In the genomic region with DNA sequence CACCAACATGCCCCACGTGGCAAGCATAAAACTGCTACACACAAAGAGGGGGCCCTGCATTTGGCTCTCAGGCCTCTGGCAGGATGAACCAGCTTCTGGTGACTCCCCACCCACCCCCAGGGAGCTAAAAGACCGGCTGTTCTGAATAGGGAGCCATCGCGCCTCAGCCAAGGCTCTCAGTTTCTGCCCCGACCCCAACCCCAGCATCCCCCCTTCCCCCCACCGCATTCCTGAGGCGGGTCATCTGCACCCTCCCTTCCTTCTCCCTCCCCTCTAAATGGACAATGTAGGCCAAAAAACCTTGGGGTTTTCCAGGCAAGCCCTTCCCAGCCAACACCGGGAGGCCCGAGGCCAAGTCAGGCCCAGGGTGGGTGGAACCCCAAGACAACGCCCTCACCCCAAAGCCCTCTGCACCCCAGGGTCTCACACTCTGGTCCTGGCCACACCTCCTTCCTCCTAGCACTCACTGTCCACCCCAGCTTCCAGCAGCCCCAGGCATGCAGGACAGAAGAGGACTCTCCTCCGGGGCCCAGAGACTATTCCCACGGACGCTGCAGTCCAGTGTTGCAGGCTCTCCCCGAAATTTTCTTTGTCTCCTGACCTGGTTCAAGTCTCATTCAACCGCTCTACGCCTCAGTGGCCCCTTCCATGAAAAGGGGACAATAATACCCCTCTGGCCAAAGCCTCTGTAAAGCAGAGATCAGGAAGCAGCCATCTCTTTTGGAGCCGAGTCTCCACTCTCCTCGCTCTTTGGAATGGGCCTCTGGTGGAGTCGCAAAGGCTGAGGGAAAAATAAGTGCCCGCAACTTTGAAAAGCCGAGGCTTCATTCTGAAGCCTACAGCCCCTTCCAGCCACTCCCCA, we compare ENCODE assay signal across 13 cellular contexts. TPM values are rescaled to one million over a fixed set of nuclear protein-coding genes. Genes with fewer than 3 reads are reported as not detected.
DNase-seq lines count a peak whose midpoint lies in the region; ATAC-seq and TF ChIP-seq lines count a peak whose summit lies in the region.
"Had no signal": no experiment of that assay in that cellular context is flagged by ENCODE, and none has a peak within 500 bp of the region (broad histone marks: within the 10 kb centered on the region; RNA-seq: fewer than 3 reads in every experiment).

No MANE protein-coding gene starts in this region.

- H3K36me3 ChIP-seq in GM23338 (ENCODE audit: insufficient read depth) (no peaks in the 10 kb centered on the region), smooth muscle cell (ENCODE audit: low read depth) (no peaks in the 10 kb centered on the region)

- POLR2A ChIA-PET in RWPE1 (lab: Yijun Ruan, JAX; ENCODE audit: low non-redundant PET), result no interaction called here

- CTCF ChIA-PET in RWPE1 (lab: Yijun Ruan, JAX), result interaction anchor here (1.8 kb wide), 1 partner anchor 218 kb away, joined by 6 read pairs; no protein-coding TSS in a partner anchor

- H3K9ac ChIP-seq in smooth muscle cell (ENCODE audit: low read depth), result no peak overlapping the region

- H3K4me1 Mint-ChIP-seq in GM23338, result peaks cover 34% of the 10 kb centered on the region

- H3K4me3 ChIP-seq in GM23338 (peak overlapping the region; percentile 77), smooth muscle cell (no peak overlapping the region)

- H3K4me3 Mint-ChIP-seq in GM23338, result peak overlapping the region; percentile 61

- H2AFZ ChIP-seq in GM23338 (peak overlapping the region; percentile 81), smooth muscle cell (ENCODE audit: low read depth) (no peak overlapping the region)

- H3K27me3 Mint-ChIP-seq in GM23338 (ENCODE audit: insufficient read depth, low read depth, poor library complexity), result peaks cover 71% of the 10 kb centered on the region

- peaks cover 30% of the 10 kb centered on the region for H3K4me1 ChIP-seq in GM23338 (ENCODE audit: insufficient read depth)
- H3K4me1 ChIP-seq in smooth muscle cell (ENCODE audit: low read depth), result peaks cover 43% of the 10 kb centered on the region

- H3K79me2 ChIP-seq in GM23338 (replicated peaks; ENCODE audit: insufficient read depth), result no peaks in the 10 kb centered on the region
- no peaks in the 10 kb centered on the region for H3K79me2 ChIP-seq in smooth muscle cell (ENCODE audit: low read depth)

- H3K4me2 ChIP-seq in GM23338, result peak overlapping the region; percentile 95
- H3K4me2 ChIP-seq in smooth muscle cell, result peak overlapping the region; percentile 88

- H3F3A ChIP-seq in GM23338 (replicated peaks; ENCODE audit: low read depth) (0 out of 2 replicates have a peak, but pooled peaks cover 3% of the 10 kb centered on the region), smooth muscle cell (ENCODE audit: low read depth) (no peaks in the 10 kb centered on the region)

- no peaks in the 10 kb centered on the region for H3K9me2 ChIP-seq in GM23338 (ENCODE audit: insufficient read depth)

- no peak for ATAC-seq in GM23338
- ATAC-seq: naive thymus-derived CD8-positive, alpha-beta T cell had no signal

- DNase-seq in GM23338 (ENCODE audit: low spot score) (no peak), RWPE1 (ENCODE audit: low spot score) (no peak), islet precursor cell (peak; percentile 47), smooth muscle cell (lab: John Stamatoyannopoulos, UW; ENCODE audit: unreplicated experiment) (no peak), NCI-H524 treated with DMSO at 0.1 percent for 48 hours (lab: John Stamatoyannopoulos, UW) (no peak), LoVo (ENCODE audit: low spot score) (no peak)
- DNase-seq in stimulated activated CD4-positive, alpha-beta T cell treated with anti-CD3 and anti-CD28 coated beads, Interleukin-4, amount 100 ng/mL, for 4 hours, result no peak
- DNase-seq: amniotic stem cell, cortex of kidney, NCI-H1436 treated with DMSO at 0.1 percent for 48 hours, NCI-H446 had no signal

- no peaks in the 10 kb centered on the region; the same call in 1 of the 3 replicates for H3K9me3 Mint-ChIP-seq in GM23338

- H4K20me1 ChIP-seq in GM23338 (replicated peaks; ENCODE audit: insufficient read depth) (no peaks in the 10 kb centered on the region; the same call in 1 of the 2 replicates), smooth muscle cell (ENCODE audit: low read depth) (no peaks in the 10 kb centered on the region)

- no peaks in the 10 kb centered on the region for H3K9me3 ChIP-seq in smooth muscle cell (replicated peaks; ENCODE audit: low read depth)

- no peak overlapping the region for H3K27ac ChIP-seq in GM23338 (ENCODE audit: low read depth)
- H3K27ac ChIP-seq in RWPE1, result peak overlapping the region; percentile 50
- no peak overlapping the region for H3K27ac ChIP-seq in smooth muscle cell (ENCODE audit: low read depth)

- H3K36me3 Mint-ChIP-seq in GM23338 (ENCODE audit: low read depth), result no peaks in the 10 kb centered on the region; the same call in 2 of the 3 replicates

- TF ChIP-seq CTCF in GM23338 (conservative IDR thresholded peaks at IDR 0.05; ENCODE audit: low read depth in 2 of 2), result no peak
- TF ChIP-seq CTCF in RWPE1 (conservative IDR thresholded peaks at IDR 0.05; ENCODE audit: low read depth), result no peak
- no peak for TF ChIP-seq CTCF in smooth muscle cell (IDR thresholded peaks at IDR 0.05; ENCODE audit: borderline replicate concordance, insufficient read depth, poor library complexity, severe bottlenecking)

- H3K27me3 ChIP-seq in GM23338 (ENCODE audit: insufficient read depth), result peaks cover 85% of the 10 kb centered on the region
- H3K27me3 ChIP-seq in smooth muscle cell (ENCODE audit: low read depth), result peaks cover 55% of the 10 kb centered on the region

- H3K27ac Mint-ChIP-seq in GM23338, result no peak overlapping the region

- 75% methylated on average over 18 of the region's 21 CpGs for WGBS in smooth muscle cell (ENCODE audit: low lambda C conversion rate)

TF ChIP-seq in GM23338, 12 proteins besides CTCF, POLR2A, EP300 and RAD21 (continues in another document):
- no peak for TF ChIP-seq EZH2 (IDR thresholded peaks at IDR 0.05; ENCODE audit: low read depth, unreplicated experiment)
- TF ChIP-seq EZH2phosphoT487 (IDR thresholded peaks at IDR 0.05; ENCODE audit: unreplicated experiment), result no peak
- TF ChIP-seq JUNB (IDR thresholded peaks at IDR 0.05; ENCODE audit: unreplicated experiment), result no peak
- TF ChIP-seq, protein P1, sequence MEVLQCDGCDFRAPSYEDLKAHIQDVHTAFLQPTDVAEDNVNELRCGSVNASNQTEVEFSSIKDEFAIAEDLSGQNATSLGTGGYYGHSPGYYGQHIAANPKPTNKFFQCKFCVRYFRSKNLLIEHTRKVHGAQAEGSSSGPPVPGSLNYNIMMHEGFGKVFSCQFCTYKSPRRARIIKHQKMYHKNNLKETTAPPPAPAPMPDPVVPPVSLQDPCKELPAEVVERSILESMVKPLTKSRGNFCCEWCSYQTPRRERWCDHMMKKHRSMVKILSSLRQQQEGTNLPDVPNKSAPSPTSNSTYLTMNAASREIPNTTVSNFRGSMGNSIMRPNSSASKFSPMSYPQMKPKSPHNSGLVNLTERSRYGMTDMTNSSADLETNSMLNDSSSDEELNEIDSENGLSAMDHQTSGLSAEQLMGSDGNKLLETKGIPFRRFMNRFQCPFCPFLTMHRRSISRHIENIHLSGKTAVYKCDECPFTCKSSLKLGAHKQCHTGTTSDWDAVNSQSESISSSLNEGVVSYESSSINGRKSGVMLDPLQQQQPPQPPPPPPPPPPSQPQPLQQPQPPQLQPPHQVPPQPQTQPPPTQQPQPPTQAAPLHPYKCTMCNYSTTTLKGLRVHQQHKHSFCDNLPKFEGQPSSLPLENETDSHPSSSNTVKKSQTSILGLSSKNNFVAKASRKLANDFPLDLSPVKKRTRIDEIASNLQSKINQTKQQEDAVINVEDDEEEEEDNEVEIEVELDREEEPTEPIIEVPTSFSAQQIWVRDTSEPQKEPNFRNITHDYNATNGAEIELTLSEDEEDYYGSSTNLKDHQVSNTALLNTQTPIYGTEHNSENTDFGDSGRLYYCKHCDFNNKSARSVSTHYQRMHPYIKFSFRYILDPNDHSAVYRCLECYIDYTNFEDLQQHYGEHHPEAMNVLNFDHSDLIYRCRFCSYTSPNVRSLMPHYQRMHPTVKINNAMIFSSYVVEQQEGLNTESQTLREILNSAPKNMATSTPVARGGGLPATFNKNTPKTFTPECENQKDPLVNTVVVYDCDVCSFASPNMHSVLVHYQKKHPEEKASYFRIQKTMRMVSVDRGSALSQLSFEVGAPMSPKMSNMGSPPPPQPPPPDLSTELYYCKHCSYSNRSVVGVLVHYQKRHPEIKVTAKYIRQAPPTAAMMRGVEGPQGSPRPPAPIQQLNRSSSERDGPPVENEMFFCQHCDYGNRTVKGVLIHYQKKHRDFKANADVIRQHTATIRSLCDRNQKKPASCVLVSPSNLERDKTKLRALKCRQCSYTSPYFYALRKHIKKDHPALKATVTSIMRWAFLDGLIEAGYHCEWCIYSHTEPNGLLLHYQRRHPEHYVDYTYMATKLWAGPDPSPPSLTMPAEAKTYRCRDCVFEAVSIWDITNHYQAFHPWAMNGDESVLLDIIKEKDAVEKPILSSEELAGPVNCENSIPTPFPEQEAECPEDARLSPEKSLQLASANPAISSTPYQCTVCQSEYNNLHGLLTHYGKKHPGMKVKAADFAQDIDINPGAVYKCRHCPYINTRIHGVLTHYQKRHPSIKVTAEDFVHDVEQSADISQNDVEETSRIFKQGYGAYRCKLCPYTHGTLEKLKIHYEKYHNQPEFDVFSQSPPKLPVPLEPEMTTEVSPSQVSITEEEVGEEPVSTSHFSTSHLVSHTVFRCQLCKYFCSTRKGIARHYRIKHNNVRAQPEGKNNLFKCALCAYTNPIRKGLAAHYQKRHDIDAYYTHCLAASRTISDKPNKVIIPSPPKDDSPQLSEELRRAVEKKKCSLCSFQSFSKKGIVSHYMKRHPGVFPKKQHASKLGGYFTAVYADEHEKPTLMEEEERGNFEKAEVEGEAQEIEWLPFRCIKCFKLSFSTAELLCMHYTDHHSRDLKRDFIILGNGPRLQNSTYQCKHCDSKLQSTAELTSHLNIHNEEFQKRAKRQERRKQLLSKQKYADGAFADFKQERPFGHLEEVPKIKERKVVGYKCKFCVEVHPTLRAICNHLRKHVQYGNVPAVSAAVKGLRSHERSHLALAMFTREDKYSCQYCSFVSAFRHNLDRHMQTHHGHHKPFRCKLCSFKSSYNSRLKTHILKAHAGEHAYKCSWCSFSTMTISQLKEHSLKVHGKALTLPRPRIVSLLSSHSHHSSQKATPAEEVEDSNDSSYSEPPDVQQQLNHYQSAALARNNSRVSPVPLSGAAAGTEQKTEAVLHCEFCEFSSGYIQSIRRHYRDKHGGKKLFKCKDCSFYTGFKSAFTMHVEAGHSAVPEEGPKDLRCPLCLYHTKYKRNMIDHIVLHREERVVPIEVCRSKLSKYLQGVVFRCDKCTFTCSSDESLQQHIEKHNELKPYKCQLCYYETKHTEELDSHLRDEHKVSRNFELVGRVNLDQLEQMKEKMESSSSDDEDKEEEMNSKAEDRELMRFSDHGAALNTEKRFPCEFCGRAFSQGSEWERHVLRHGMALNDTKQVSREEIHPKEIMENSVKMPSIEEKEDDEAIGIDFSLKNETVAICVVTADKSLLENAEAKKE (CRISPR knock-in tag; IDR thresholded peaks at IDR 0.05), result no peak
- TF ChIP-seq NANOG (IDR thresholded peaks at IDR 0.05; ENCODE audit: borderline replicate concordance), result no peak

RNA-seq across cellular contexts. Expression of a gene that starts 5.5 kb away (rescaled TPM):
- 0.16 and 0.31 TPM in 2 replicates for total RNA-seq in GM23338 (2014; rRNA removed; shearing (Covaris generic))
- 0.05 and 0.07 TPM in 2 replicates for polyA plus RNA-seq in GM23338 (2016; fragmentation: Nextera tagmentation; extraction: Ambion mirVana)
- 1.1 and 2.4 TPM in 2 replicates for total RNA-seq in smooth muscle cell
- 0.48 and 0.93 TPM in 2 replicates for polyA plus RNA-seq in smooth muscle cell
- total RNA-seq: naive thymus-derived CD8-positive, alpha-beta T cell; OCI-LY7 had no signal
- polyA plus RNA-seq: naive thymus-derived CD8-positive, alpha-beta T cell had no signal
